22 cellular contexts compared by ENCODE assay signal in genomic region chr1:25530348-25531081, GRCh38.
"Had no signal": no experiment of that assay in that cellular context is flagged by ENCODE, and none has a peak within 500 bp of the region (broad histone marks: within the 10 kb centered on the region; RNA-seq: fewer than 3 reads in every experiment).

No MANE protein-coding gene starts in this region.

- H3K9me3 Mint-ChIP-seq: stimulated activated effector memory CD8-positive, alpha-beta T cell treated with anti-CD3 and anti-CD28 coated beads, Interleukin-12 subunit alpha, Interleukin-12 subunit beta, amount 100 ng/mL, for 72 hours had no signal

- H3K36me3 Mint-ChIP-seq: stimulated activated effector memory CD8-positive, alpha-beta T cell treated with anti-CD3 and anti-CD28 coated beads, Interleukin-12 subunit alpha, Interleukin-12 subunit beta, amount 100 ng/mL, for 72 hours had no signal

- H3K27ac ChIP-seq: gastrocnemius medialis, left ventricle myocardium inferior, neutrophil, ovary, suprapubic skin, thyroid gland, upper lobe of left lung, uterus had no signal

- H3K4me3 Mint-ChIP-seq: nephron progenitor cell; stimulated activated effector memory CD8-positive, alpha-beta T cell treated with anti-CD3 and anti-CD28 coated beads, Interleukin-12 subunit alpha, Interleukin-12 subunit beta, amount 100 ng/mL, for 72 hours had no signal

- H3K27ac Mint-ChIP-seq: nephron progenitor cell; stimulated activated effector memory CD8-positive, alpha-beta T cell treated with anti-CD3 and anti-CD28 coated beads, Interleukin-12 subunit alpha, Interleukin-12 subunit beta, amount 100 ng/mL, for 72 hours had no signal

- H3K27me3 ChIP-seq: gastrocnemius medialis, ovary, thyroid gland, upper lobe of left lung, uterus had no signal

- H3K36me3 ChIP-seq: gastrocnemius medialis, left ventricle myocardium inferior, neutrophil, ovary, suprapubic skin, thyroid gland, upper lobe of left lung, uterus had no signal

- H3K4me3 ChIP-seq: gastrocnemius medialis, left ventricle myocardium inferior, lung, ovary, smooth muscle cell, suprapubic skin, thyroid gland, upper lobe of left lung, uterus had no signal

- H3K4me1 ChIP-seq: left ventricle myocardium inferior, thyroid gland, upper lobe of left lung, uterus had no signal

- ATAC-seq: esophagus mucosa; right cardiac atrium; stimulated activated effector memory CD8-positive, alpha-beta T cell treated with anti-CD3 and anti-CD28 coated beads, Interleukin-12 subunit alpha, Interleukin-12 subunit beta, amount 100 ng/mL, for 72 hours; stimulated activated naive CD8-positive, alpha-beta T cell treated with anti-CD3 and anti-CD28 coated beads, Interleukin-15, Interleukin-2, amounts not matched to agents 100 U/mL and 50 U/mL, for 24 hours had no signal

- DNase-seq: effector memory CD4-positive, alpha-beta T cell; glutamatergic neuron; islet precursor cell; left ventricle myocardium inferior; mesenchymal stem cell; midbrain; nephron progenitor cell; ovary; right cardiac atrium; stimulated activated CD4-positive, alpha-beta T cell treated with anti-CD3 and anti-CD28 coated beads, Interleukin-4, amount 100 ng/mL, for 1 hour; stimulated activated CD8-positive, alpha-beta memory T cell treated with anti-CD3 and anti-CD28 coated beads, Interleukin-4, amount 100 ng/mL, for 48 hours; stimulated activated naive CD8-positive, alpha-beta T cell treated with anti-CD3 and anti-CD28 coated beads, Interleukin-15, Interleukin-2, amounts not matched to agents 100 U/mL and 50 U/mL, for 24 hours; uterus had no signal

- H3K9me3 ChIP-seq: gastrocnemius medialis, neutrophil, ovary, suprapubic skin, thyroid gland, upper lobe of left lung, uterus had no signal

- H3K4me2 ChIP-seq: smooth muscle cell had no signal
